ENCODE assay signal across 1 cellular context in genomic region chr7:149261829-149262617, GRCh38.
TF ChIP-seq lines count a peak whose summit lies in the region.

Gene ZNF783, plus strand, starts transcription at chr7:149262196. Its CDS starts 138 bp downstream, at chr7:149262334.

TF ChIP-seq in K562, 482 proteins besides CTCF, POLR2A, EP300 and RAD21 (continued from another document and continues in another):
- TF ChIP-seq POLR3A (IDR thresholded peaks at IDR 0.05; ENCODE audit: borderline replicate concordance, extremely low read depth, insufficient read depth, insufficient read length) = no peak
- no peak for TF ChIP-seq SREBF2 (CRISPR knock-in tag; IDR thresholded peaks at IDR 0.05)
- TF ChIP-seq ZFPM2 (CRISPR knock-in tag; IDR thresholded peaks at IDR 0.05) = 0 out of 2 replicates have a peak, but pooled peaks have one; percentile 17
- TF ChIP-seq, protein P1, sequence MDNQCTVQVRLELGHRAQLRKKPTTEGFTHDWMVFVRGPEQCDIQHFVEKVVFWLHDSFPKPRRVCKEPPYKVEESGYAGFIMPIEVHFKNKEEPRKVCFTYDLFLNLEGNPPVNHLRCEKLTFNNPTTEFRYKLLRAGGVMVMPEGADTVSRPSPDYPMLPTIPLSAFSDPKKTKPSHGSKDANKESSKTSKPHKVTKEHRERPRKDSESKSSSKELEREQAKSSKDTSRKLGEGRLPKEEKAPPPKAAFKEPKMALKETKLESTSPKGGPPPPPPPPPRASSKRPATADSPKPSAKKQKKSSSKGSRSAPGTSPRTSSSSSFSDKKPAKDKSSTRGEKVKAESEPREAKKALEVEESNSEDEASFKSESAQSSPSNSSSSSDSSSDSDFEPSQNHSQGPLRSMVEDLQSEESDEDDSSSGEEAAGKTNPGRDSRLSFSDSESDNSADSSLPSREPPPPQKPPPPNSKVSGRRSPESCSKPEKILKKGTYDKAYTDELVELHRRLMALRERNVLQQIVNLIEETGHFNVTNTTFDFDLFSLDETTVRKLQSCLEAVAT (IDR thresholded peaks at IDR 0.05) = no peak
- TF ChIP-seq ZNF436 (CRISPR knock-in tag; IDR thresholded peaks at IDR 0.05) = no peak
- peak; percentile 81 for TF ChIP-seq TARDBP (IDR thresholded peaks at IDR 0.05)
- TF ChIP-seq HNRNPLL (IDR thresholded peaks at IDR 0.05; ENCODE audit: low read depth, low read length, poor library complexity, severe bottlenecking) = no peak
- TF ChIP-seq TAF7 (tag; IDR thresholded peaks at IDR 0.05) = no peak
- no peak for TF ChIP-seq ZNF274 (IDR thresholded peaks at IDR 0.05; ENCODE audit: borderline replicate concordance, low read depth, low read length)
- TF ChIP-seq, protein P2, sequence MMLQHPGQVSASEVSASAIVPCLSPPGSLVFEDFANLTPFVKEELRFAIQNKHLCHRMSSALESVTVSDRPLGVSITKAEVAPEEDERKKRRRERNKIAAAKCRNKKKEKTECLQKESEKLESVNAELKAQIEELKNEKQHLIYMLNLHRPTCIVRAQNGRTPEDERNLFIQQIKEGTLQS (IDR thresholded peaks at IDR 0.05) = no peak
- TF ChIP-seq, protein P2 (CRISPR knock-in tag; conservative IDR thresholded peaks at IDR 0.05) = 0 out of 2 replicates have a peak, but pooled peaks have one; percentile 17
- no peak for TF ChIP-seq BMI1 (IDR thresholded peaks at IDR 0.05; ENCODE audit: low read length)
- TF ChIP-seq ZNF445 (CRISPR knock-in tag; IDR thresholded peaks at IDR 0.05; ENCODE audit: low read depth) = no peak
- TF ChIP-seq ZNF668 (CRISPR knock-in tag; IDR thresholded peaks at IDR 0.05) = no peak
- no peak for TF ChIP-seq ZNF785 (CRISPR knock-in tag; IDR thresholded peaks at IDR 0.05)
- TF ChIP-seq ZNF780A (CRISPR knock-in tag; IDR thresholded peaks at IDR 0.05) = no peak
- TF ChIP-seq ZMIZ1 (IDR thresholded peaks at IDR 0.05; ENCODE audit: low read depth in 2 of 2, low read length in 2 of 2) = no peak
- no peak for TF ChIP-seq PHB (CRISPR knock-in tag; IDR thresholded peaks at IDR 0.05)
- no peak for TF ChIP-seq GTF3C2 (IDR thresholded peaks at IDR 0.05; ENCODE audit: borderline replicate concordance, extremely low read depth, insufficient read length)
- TF ChIP-seq GATA2 (CRISPR knock-in tag; IDR thresholded peaks at IDR 0.05) = no peak
- TF ChIP-seq ZBTB49 (CRISPR knock-in tag; IDR thresholded peaks at IDR 0.05; ENCODE audit: borderline replicate concordance) = no peak
- TF ChIP-seq CAMTA2 (CRISPR knock-in tag; conservative IDR thresholded peaks at IDR 0.05) = no peak
- TF ChIP-seq ZNF121 (CRISPR knock-in tag; conservative IDR thresholded peaks at IDR 0.05) = no peak
- no peak for TF ChIP-seq CHCHD3 (CRISPR knock-in tag; IDR thresholded peaks at IDR 0.05)
- no peak for TF ChIP-seq XRCC4 (IDR thresholded peaks at IDR 0.05; ENCODE audit: extremely low read depth, insufficient read depth, insufficient read length)
- no peak for TF ChIP-seq STAT5A (IDR thresholded peaks at IDR 0.05; ENCODE audit: borderline replicate concordance, low read length)
- no peak for TF ChIP-seq TEAD4 (IDR thresholded peaks at IDR 0.05; ENCODE audit: low read length)
- peak; percentile 12; the same call in 1 of the 2 replicates for TF ChIP-seq TEAD4 (CRISPR knock-in tag; IDR thresholded peaks at IDR 0.05; ENCODE audit: borderline replicate concordance)
- TF ChIP-seq ZNF175 (CRISPR knock-in tag; IDR thresholded peaks at IDR 0.05; ENCODE audit: low read depth) = 0 out of 2 replicates have a peak, but pooled peaks have one; percentile 29
- peak; percentile 87 for TF ChIP-seq GMEB1 (CRISPR knock-in tag; IDR thresholded peaks at IDR 0.05)
- no peak for TF ChIP-seq BRCA1 (IDR thresholded peaks at IDR 0.05)
- TF ChIP-seq BRCA1 (CRISPR knock-in tag; IDR thresholded peaks at IDR 0.05) = no peak
- TF ChIP-seq, protein P3, sequence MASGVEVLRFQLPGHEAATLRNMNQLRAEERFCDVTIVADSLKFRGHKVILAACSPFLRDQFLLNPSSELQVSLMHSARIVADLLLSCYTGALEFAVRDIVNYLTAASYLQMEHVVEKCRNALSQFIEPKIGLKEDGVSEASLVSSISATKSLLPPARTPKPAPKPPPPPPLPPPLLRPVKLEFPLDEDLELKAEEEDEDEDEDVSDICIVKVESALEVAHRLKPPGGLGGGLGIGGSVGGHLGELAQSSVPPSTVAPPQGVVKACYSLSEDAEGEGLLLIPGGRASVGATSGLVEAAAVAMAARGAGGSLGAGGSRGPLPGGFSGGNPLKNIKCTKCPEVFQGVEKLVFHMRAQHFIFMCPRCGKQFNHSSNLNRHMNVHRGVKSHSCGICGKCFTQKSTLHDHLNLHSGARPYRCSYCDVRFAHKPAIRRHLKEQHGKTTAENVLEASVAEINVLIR (CRISPR knock-in tag; IDR thresholded peaks at IDR 0.05) = no peak
- TF ChIP-seq CBFA2T3 (IDR thresholded peaks at IDR 0.05) = no peak
- TF ChIP-seq SIX5 (IDR thresholded peaks at IDR 0.05; ENCODE audit: borderline replicate concordance in 1 of 2, insufficient read depth in 1 of 2, low read depth in 1 of 2, low read length in 2 of 2) = no peak
- TF ChIP-seq ZNF511 (CRISPR knock-in tag; IDR thresholded peaks at IDR 0.05) = peak; percentile 53
- TF ChIP-seq TFAM (CRISPR knock-in tag; conservative IDR thresholded peaks at IDR 0.05) = no peak
- no peak for TF ChIP-seq MAFF (IDR thresholded peaks at IDR 0.05; ENCODE audit: low read length)
- TF ChIP-seq TRIM28 (IDR thresholded peaks at IDR 0.05) = no peak
- TF ChIP-seq BACH1 (tag; IDR thresholded peaks at IDR 0.05) = no peak
- TF ChIP-seq YY1 (IDR thresholded peaks at IDR 0.05; ENCODE audit: borderline replicate concordance in 1 of 3, control insufficient read depth in 1 of 3, extremely low read depth in 1 of 3, insufficient read depth in 3 of 3, insufficient read length in 1 of 3, insufficient replicate concordance in 2 of 3, low read depth in 1 of 3, low read length in 2 of 3) = peak in 2 of 3 experiments; percentile 18 to 20
- TF ChIP-seq MEF2A (IDR thresholded peaks at IDR 0.05; ENCODE audit: control insufficient read depth, low read depth, low read length) = no peak
- no peak for TF ChIP-seq ZNF77 (CRISPR knock-in tag; IDR thresholded peaks at IDR 0.05)
- TF ChIP-seq ZNF282 (CRISPR knock-in tag; IDR thresholded peaks at IDR 0.05) = peak; percentile 80; the same call in 1 of the 2 replicates
- TF ChIP-seq, protein P4, sequence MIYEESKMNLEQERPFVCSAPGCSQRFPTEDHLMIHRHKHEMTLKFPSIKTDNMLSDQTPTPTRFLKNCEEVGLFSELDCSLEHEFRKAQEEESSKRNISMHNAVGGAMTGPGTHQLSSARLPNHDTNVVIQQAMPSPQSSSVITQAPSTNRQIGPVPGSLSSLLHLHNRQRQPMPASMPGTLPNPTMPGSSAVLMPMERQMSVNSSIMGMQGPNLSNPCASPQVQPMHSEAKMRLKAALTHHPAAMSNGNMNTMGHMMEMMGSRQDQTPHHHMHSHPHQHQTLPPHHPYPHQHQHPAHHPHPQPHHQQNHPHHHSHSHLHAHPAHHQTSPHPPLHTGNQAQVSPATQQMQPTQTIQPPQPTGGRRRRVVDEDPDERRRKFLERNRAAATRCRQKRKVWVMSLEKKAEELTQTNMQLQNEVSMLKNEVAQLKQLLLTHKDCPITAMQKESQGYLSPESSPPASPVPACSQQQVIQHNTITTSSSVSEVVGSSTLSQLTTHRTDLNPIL (CRISPR knock-in tag; IDR thresholded peaks at IDR 0.05) = no peak
- peak; percentile 39; the same call in 1 of the 2 replicates for TF ChIP-seq HNRNPL (IDR thresholded peaks at IDR 0.05; ENCODE audit: low read depth, low read length)
- peak; percentile 65 for TF ChIP-seq SMAD4 (CRISPR knock-in tag; conservative IDR thresholded peaks at IDR 0.05)
- TF ChIP-seq SNAPC5 (CRISPR knock-in tag; IDR thresholded peaks at IDR 0.05) = no peak
- no peak for TF ChIP-seq THRAP3 (IDR thresholded peaks at IDR 0.05; ENCODE audit: borderline replicate concordance)
- no peak for TF ChIP-seq MCM7 (IDR thresholded peaks at IDR 0.05)
- TF ChIP-seq RFX1 (IDR thresholded peaks at IDR 0.05) = no peak
